17 cellular contexts compared by ENCODE assay signal in the genomic region with DNA sequence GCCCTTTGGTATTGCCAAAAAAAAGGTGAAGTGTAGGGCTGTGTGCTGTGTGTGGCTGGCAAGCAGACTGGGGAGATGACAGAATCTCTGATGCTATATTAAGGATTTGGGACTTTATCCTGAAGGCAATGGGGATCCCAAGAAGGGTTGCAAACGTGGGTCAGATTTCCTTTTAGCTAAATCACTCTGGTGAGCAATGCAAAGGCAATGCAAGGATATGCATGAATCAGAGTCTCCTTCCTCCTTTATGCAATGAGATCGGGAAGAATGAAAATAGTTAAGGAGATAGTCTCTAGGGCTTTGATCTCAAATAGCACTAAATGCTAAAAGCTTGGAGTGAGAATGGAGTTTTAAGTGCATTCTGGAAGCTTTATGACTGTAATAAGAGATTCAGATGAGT. TPM values are rescaled to one million over a fixed set of nuclear protein-coding genes. Genes with fewer than 3 reads are reported as not detected.
DNase-seq lines count a peak whose midpoint lies in the region; FAIRE-seq and TF ChIP-seq lines count a peak whose summit lies in the region.
"Had no signal": no experiment of that assay in that cellular context is flagged by ENCODE, and none has a peak within 500 bp of the region (broad histone marks: within the 10 kb centered on the region; RNA-seq: fewer than 3 reads in every experiment).

No MANE protein-coding gene starts in this region.

- H3K4me2 ChIP-seq in GM23248 (ENCODE audit: unreplicated experiment): peak overlapping the region; percentile 18
- H3K4me2 ChIP-seq in skeletal muscle satellite cell (ENCODE audit: low read length): peak overlapping the region; percentile 56
- no peak overlapping the region for H3K4me2 ChIP-seq in MM.1S (ENCODE audit: low read depth, low read length)

- H3K79me2 ChIP-seq in GM23248 (ENCODE audit: insufficient read depth) (no peaks in the 10 kb centered on the region), MM.1S (ENCODE audit: low read length) (no peaks in the 10 kb centered on the region)

- DNase-seq in GM23248 (peak; percentile 86), RCC 7860 (ENCODE audit: low spot score) (peak; percentile 48), fibroblast of mammary gland (ENCODE audit: low read depth) (peak; percentile 85), NCI-H1436 (lab: John Stamatoyannopoulos, UW) (no peak), MM.1S (no peak)
- no peak for DNase-seq in activated CD4-positive, alpha-beta T cell treated with anti-CD3 and anti-CD28 coated beads, Interleukin-2, amount 50 U/mL, for 48 hours
- DNase-seq: activated CD8-positive, alpha-beta T cell treated with anti-CD3 and anti-CD28 coated beads, Interleukin-2, amount 10 ng/mL, durations not matched to agents 7 days and 5 days; aorta; effector CD4-positive, alpha-beta T cell; heart left ventricle; left colon; nephron progenitor cell; NK-92 treated with Interleukin-12 subunit alpha and Interleukin-12 subunit beta, amount 100 ng/mL, for 24 hours; stimulated activated naive CD8-positive, alpha-beta T cell treated with anti-CD3 and anti-CD28 coated beads, Interleukin-15, amount 100 ng/mL, for 72 hours had no signal

- WGBS in GM23248 (ENCODE audit: low coverage in 1 of 2, low lambda C conversion rate in 2 of 2, missing lambda C conversion rate in 2 of 2), 2 experiments: 0 to 2% methylated on average over 2 of the region's 2 CpGs

- FAIRE-seq in RCC 7860 (lab: Jason Lieb, UNC): no peak
- FAIRE-seq: TTC549 had no signal

- H3K27ac ChIP-seq in GM23248: no peak overlapping the region
- no peak overlapping the region for H3K27ac ChIP-seq in MM.1S (ENCODE audit: low read length)
- H3K27ac ChIP-seq: heart left ventricle had no signal

- no peak overlapping the region for H3K9ac ChIP-seq in GM23248
- H3K9ac ChIP-seq in skeletal muscle satellite cell (ENCODE audit: low read depth, low read length): no peak overlapping the region
- no peak overlapping the region for H3K9ac ChIP-seq in MM.1S (ENCODE audit: low read length)

- H3K9me3 ChIP-seq in GM23248 (ENCODE audit: low read depth) (no peaks in the 10 kb centered on the region), skeletal muscle satellite cell (replicated peaks; ENCODE audit: low read length) (peaks cover 5% of the 10 kb centered on the region), MM.1S (replicated peaks; ENCODE audit: insufficient read depth, low read length) (no peaks in the 10 kb centered on the region)

- no peaks in the 10 kb centered on the region for H4K20me1 ChIP-seq in GM23248 (ENCODE audit: insufficient read depth)
- H4K20me1 ChIP-seq in MM.1S (ENCODE audit: insufficient read depth, low read length): no peaks in the 10 kb centered on the region

- no peaks in the 10 kb centered on the region for H3K9me2 ChIP-seq in GM23248 (ENCODE audit: insufficient read depth)
- no peaks in the 10 kb centered on the region for H3K9me2 ChIP-seq in MM.1S (replicated peaks; ENCODE audit: insufficient read depth, low read length)

- H3K27me3 ChIP-seq in GM23248 (replicated peaks; ENCODE audit: insufficient read depth) (no peaks in the 10 kb centered on the region), skeletal muscle satellite cell (ENCODE audit: control insufficient read depth, insufficient read depth, low read length) (no peaks in the 10 kb centered on the region), MM.1S (replicated peaks; ENCODE audit: insufficient read depth, low read length) (no peaks in the 10 kb centered on the region)

- no peak overlapping the region for H2AFZ ChIP-seq in GM23248
- no peak overlapping the region for H2AFZ ChIP-seq in MM.1S (ENCODE audit: low read length)

- H3K36me3 ChIP-seq in GM23248 (ENCODE audit: low read depth): no peaks in the 10 kb centered on the region
- no peaks in the 10 kb centered on the region for H3K36me3 ChIP-seq in skeletal muscle satellite cell (ENCODE audit: insufficient read depth, low read length)
- no peaks in the 10 kb centered on the region for H3K36me3 ChIP-seq in MM.1S (replicated peaks; ENCODE audit: insufficient read depth, low read length)
- H3K36me3 ChIP-seq: heart left ventricle had no signal

- H3K4me1 ChIP-seq in GM23248 (ENCODE audit: insufficient read depth) (peaks cover 8% of the 10 kb centered on the region; the same call in 1 of the 2 replicates), skeletal muscle satellite cell (ENCODE audit: control insufficient read depth, insufficient read depth, low read length) (peaks cover 15% of the 10 kb centered on the region), MM.1S (ENCODE audit: low read length) (no peaks in the 10 kb centered on the region)
- H3K4me1 ChIP-seq: heart left ventricle had no signal

- H3F3A ChIP-seq in GM23248 (ENCODE audit: insufficient read depth) (no peaks in the 10 kb centered on the region), MM.1S (ENCODE audit: insufficient read depth, low read length) (no peaks in the 10 kb centered on the region)

- in situ Hi-C loops in GM23248 (cut with MboI): no loop called here

- TF ChIP-seq CTCF in fibroblast of mammary gland (conservative IDR thresholded peaks at IDR 0.05; ENCODE audit: control insufficient read depth, insufficient read depth, low read depth, low read length) (no peak), MM.1S (IDR thresholded peaks at IDR 0.05; ENCODE audit: low read length) (no peak)

- H3K4me3 ChIP-seq in GM23248: no peak overlapping the region
- H3K4me3 ChIP-seq in fibroblast of mammary gland (ENCODE audit: control insufficient read depth, low read depth, low read length): no peak overlapping the region
- H3K4me3 ChIP-seq in skeletal muscle satellite cell (ENCODE audit: low read length): no peak overlapping the region
- no peak overlapping the region for H3K4me3 ChIP-seq in MM.1S (ENCODE audit: low read length)
- H3K4me3 ChIP-seq: heart left ventricle had no signal

RNA-seq across cellular contexts. Expression of a gene that starts 27.3 kb away (rescaled TPM):
- not detected in 2 replicates for total RNA-seq in GM23248 (2014; rRNA removed; shearing (Covaris generic))
- not detected in 2 replicates for polyA plus RNA-seq in GM23248 (2016; fragmentation: Nextera tagmentation; extraction: Ambion mirVana)
- under 0.01 and 3.1 TPM in 2 replicates for total RNA-seq in skeletal muscle satellite cell (2012; rRNA removed)
- total RNA-seq: activated CD8-positive, alpha-beta T cell treated with anti-CD3 and anti-CD28 coated beads, Interleukin-2, amount 10 ng/mL, durations not matched to agents 7 days and 5 days; skeletal muscle tissue had no signal

Comparison
In these comparisons a context has a peak if more than half of its experiments do, and no peak if none do; other contexts are left out.
1. DNase-seq: peak in GM23248 (single experiment), RCC 7860 (single experiment) and fibroblast of mammary gland (single experiment); none in activated CD4-positive, alpha-beta T cell treated with anti-CD3 and anti-CD28 coated beads, Interleukin-2, amount 50 U/mL, for 48 hours (0 of 2), NCI-H1436 (single experiment) and MM.1S (single experiment).